15 cellular contexts compared by ENCODE assay signal in the genomic region with DNA sequence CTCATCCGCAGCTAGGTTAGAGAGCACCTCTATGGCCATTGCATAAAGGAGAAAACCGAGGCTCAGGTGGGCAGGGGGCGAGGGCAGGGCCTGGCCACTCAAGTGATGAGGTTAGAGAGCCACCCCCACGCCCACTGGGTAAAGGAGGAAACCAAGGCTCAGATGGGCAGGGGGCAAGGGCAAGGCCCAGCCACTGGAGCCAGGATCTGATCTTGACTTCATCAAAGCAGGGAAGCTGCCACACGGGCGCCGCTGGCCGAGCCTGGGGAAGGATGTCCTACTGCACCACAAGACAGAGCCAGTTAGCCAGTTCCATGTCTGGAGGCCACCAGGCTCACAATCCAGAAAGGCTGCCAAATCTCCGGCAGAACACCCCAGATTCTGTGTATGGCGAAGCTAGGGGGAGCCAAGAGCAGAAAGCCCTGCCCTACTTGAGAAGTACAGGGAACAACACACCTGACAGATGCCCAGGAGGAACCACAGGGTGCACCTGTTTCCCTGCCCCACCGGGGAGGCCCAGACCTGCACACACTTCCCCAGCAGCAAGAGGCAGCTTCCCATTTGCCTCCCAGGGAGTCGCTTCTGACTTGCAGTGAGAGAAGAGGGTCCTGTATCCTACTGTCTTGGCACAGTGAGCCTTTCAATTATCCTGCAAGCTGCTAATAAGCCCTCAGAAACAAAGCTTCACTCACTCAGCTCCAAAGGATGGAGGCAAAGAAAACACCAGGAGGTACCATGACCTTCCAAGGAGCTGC.
DNase-seq lines count a peak whose midpoint lies in the region; ATAC-seq and TF ChIP-seq lines count a peak whose summit lies in the region.
"Had no signal": no experiment of that assay in that cellular context is flagged by ENCODE, and none has a peak within 500 bp of the region (broad histone marks: within the 10 kb centered on the region; RNA-seq: fewer than 3 reads in every experiment).

No MANE protein-coding gene starts in this region.

- intact Hi-C loops in psoas muscle (cut with DNase I) (loop anchor here in 1 of 2 donors (5.0 kb wide), 1 partner anchor 33 kb away; no protein-coding TSS in a partner anchor), Calu3 (cut with micrococcal nuclease; ENCODE audit: unreplicated experiment) (loop anchor here (10.0 kb wide), 1 partner anchor 185 kb away; no protein-coding TSS in a partner anchor)

- H3K4me1 ChIP-seq in MM.1S (ENCODE audit: low read length) (peaks cover 58% of the 10 kb centered on the region), psoas muscle (peaks cover 38% of the 10 kb centered on the region)

- H3K9ac ChIP-seq in MM.1S (ENCODE audit: low read length) = peak overlapping the region; percentile 98

- DNase-seq in DMS53 (lab: John Stamatoyannopoulos, UW) (peak; percentile 8), DMS53 treated with DMSO at 0.1 percent for 48 hours (lab: John Stamatoyannopoulos, UW; ENCODE audit: unreplicated experiment) (no peak), MM.1S (peak; percentile 84), coronary artery (ENCODE audit: low spot score) (no peak), psoas muscle (no peak), Calu3 (no peak), epidermal melanocyte (ENCODE audit: insufficient read length, low spot score) (no peak)
- DNase-seq: activated CD4-positive, alpha-beta T cell treated with anti-CD3 and anti-CD28 coated beads for 1 hour; activated gamma-delta T cell treated with Interleukin-2 at 50 U/mL for 16 hours; immature natural killer cell; NCI-H510A; stimulated activated naive CD8-positive, alpha-beta T cell treated with anti-CD3 and anti-CD28 coated beads, Interleukin-15, Interleukin-2, amounts not matched to agents 100 U/mL and 50 U/mL, for 24 hours had no signal

- H3K36me3 Mint-ChIP-seq in Calu3 (ENCODE audit: insufficient read depth, unreplicated experiment) = peaks cover 13% of the 10 kb centered on the region
- H3K36me3 Mint-ChIP-seq: immature natural killer cell had no signal

- H3K9me2 ChIP-seq in MM.1S (replicated peaks; ENCODE audit: insufficient read depth, low read length) = no peaks in the 10 kb centered on the region

- ATAC-seq in psoas muscle (no peak), HG02981 (IDR thresholded peaks at IDR 0.05; ENCODE audit: unreplicated experiment) (no peak)
- ATAC-seq: stimulated activated naive CD8-positive, alpha-beta T cell treated with anti-CD3 and anti-CD28 coated beads, Interleukin-15, Interleukin-2, amounts not matched to agents 100 U/mL and 50 U/mL, for 24 hours had no signal

- peaks cover 7% of the 10 kb centered on the region; the same call in 1 of the 2 replicates for H3K36me3 ChIP-seq in MM.1S (replicated peaks; ENCODE audit: insufficient read depth, low read length)
- H3K36me3 ChIP-seq in psoas muscle (ENCODE audit: insufficient read depth in 1 of 2, low read depth in 1 of 2) = no peaks in the 10 kb centered on the region

- TF ChIP-seq CTCF in MM.1S (IDR thresholded peaks at IDR 0.05; ENCODE audit: low read length) (peak; percentile 54), coronary artery (IDR thresholded peaks at IDR 0.05) (no peak), psoas muscle (IDR thresholded peaks at IDR 0.05) (no peak), Calu3 (IDR thresholded peaks at IDR 0.05; ENCODE audit: unreplicated experiment) (no peak)

- CTCF ChIA-PET in Calu3 (lab: Charles Lee) = interaction anchor here (1.1 to 1.3 kb wide), 2 partner anchors 9 to 307 kb away, joined by 3 read pairs; no protein-coding TSS in a partner anchor

- BruUV-seq in Calu3 (replicated peaks; lab: Mats Ljungman, UMichigan) = no TSS peak

- peaks cover 59% of the 10 kb centered on the region for H3K4me1 Mint-ChIP-seq in Calu3 (ENCODE audit: low read depth, unreplicated experiment)

- H3K27me3 Mint-ChIP-seq in Calu3 (ENCODE audit: unreplicated experiment) = no peaks in the 10 kb centered on the region

- H3K27me3 ChIP-seq in MM.1S (replicated peaks; ENCODE audit: insufficient read depth, low read length) (no peaks in the 10 kb centered on the region), psoas muscle (ENCODE audit: insufficient read depth in 3 of 3, low read length in 2 of 3) (no peaks in the 10 kb centered on the region)

- no peak overlapping the region for H3K4me3 Mint-ChIP-seq in Calu3 (ENCODE audit: low read depth, unreplicated experiment)
- H3K4me3 Mint-ChIP-seq: immature natural killer cell had no signal

- H3K27ac ChIP-seq in MM.1S (ENCODE audit: low read length) (peak overlapping the region; percentile 99), coronary artery (peak overlapping the region; percentile 90), psoas muscle (peak overlapping the region; percentile 84)
- H3K27ac ChIP-seq: 22Rv1, SK-N-MC had no signal

- H4K20me1 ChIP-seq in MM.1S (ENCODE audit: insufficient read depth, low read length) = peaks cover 16% of the 10 kb centered on the region

- H3F3A ChIP-seq in MM.1S (ENCODE audit: insufficient read depth, low read length) = peaks cover 71% of the 10 kb centered on the region

- H2AFZ ChIP-seq in MM.1S (ENCODE audit: low read length) = no peak overlapping the region

- 89 to 94% (median 91%) methylated on average over 12 of the region's 12 CpGs for WGBS in psoas muscle, 3 donors

- H3K4me2 ChIP-seq in MM.1S (ENCODE audit: low read depth, low read length) = peak overlapping the region; percentile 93

- H3K9me3 Mint-ChIP-seq in Calu3 (ENCODE audit: low read depth, unreplicated experiment) = no peaks in the 10 kb centered on the region

- H3K79me2 ChIP-seq in MM.1S (ENCODE audit: low read length) = peaks cover 93% of the 10 kb centered on the region

- no peak overlapping the region for H3K27ac Mint-ChIP-seq in Calu3 (ENCODE audit: unreplicated experiment)
- H3K27ac Mint-ChIP-seq: immature natural killer cell had no signal

- H3K4me3 ChIP-seq in MM.1S (ENCODE audit: low read length) = peak overlapping the region; percentile 83
- no peak overlapping the region for H3K4me3 ChIP-seq in coronary artery
- no peak overlapping the region for H3K4me3 ChIP-seq in psoas muscle
- H3K4me3 ChIP-seq: SK-N-MC had no signal

- H3K9me3 ChIP-seq in MM.1S (replicated peaks; ENCODE audit: insufficient read depth, low read length) (no peaks in the 10 kb centered on the region), psoas muscle (no peaks in the 10 kb centered on the region)

Comparison
In these comparisons a context has a peak if more than half of its experiments do, and no peak if none do; other contexts are left out.
1. DNase-seq: peak in DMS53 (single experiment) and MM.1S (single experiment); none in DMS53 treated with DMSO at 0.1 percent for 48 hours (single experiment), coronary artery (single experiment), psoas muscle (0 of 2), Calu3 (single experiment) and epidermal melanocyte (single experiment).
2. Peak in every context shown above with its lines, with median percentiles within 50 percentile points of each other: H3K27ac ChIP-seq.